Comparison of ENCODE assay signal across 24 cellular contexts in genomic region chr2:216804357-216805350, GRCh38. TPM values are rescaled to one million over a fixed set of nuclear protein-coding genes. Genes with fewer than 3 reads are reported as not detected.
DNase-seq lines count a peak whose midpoint lies in the region; ATAC-seq and TF ChIP-seq lines count a peak whose summit lies in the region.
"Had no signal": no experiment of that assay in that cellular context is flagged by ENCODE, and none has a peak within 500 bp of the region (broad histone marks: within the 10 kb centered on the region; RNA-seq: fewer than 3 reads in every experiment).

No MANE protein-coding gene starts in this region.

- no peaks in the 10 kb centered on the region for H3K36me3 ChIP-seq in RWPE2 (ENCODE audit: low read depth)
- no peaks in the 10 kb centered on the region for H3K36me3 ChIP-seq in gastroesophageal sphincter
- no peaks in the 10 kb centered on the region for H3K36me3 ChIP-seq in lower lobe of right lung
- H3K36me3 ChIP-seq in tibial artery: no peaks in the 10 kb centered on the region
- H3K36me3 ChIP-seq: tibial nerve had no signal

- no peak for TF ChIP-seq CTCF in RWPE2 (IDR thresholded peaks at IDR 0.05; ENCODE audit: poor library complexity, severe bottlenecking)
- no peak for TF ChIP-seq CTCF in gastroesophageal sphincter (IDR thresholded peaks at IDR 0.05)
- TF ChIP-seq CTCF in lower lobe of right lung (IDR thresholded peaks at IDR 0.05): no peak
- no peak for TF ChIP-seq CTCF in tibial artery (IDR thresholded peaks at IDR 0.05)

- no peak overlapping the region for H3K27ac ChIP-seq in RWPE2 (ENCODE audit: poor library complexity, severe bottlenecking)
- H3K27ac ChIP-seq in gastroesophageal sphincter: peak overlapping the region in 1 of 4 donors; percentile 43
- no peak overlapping the region for H3K27ac ChIP-seq in lower lobe of right lung
- peak overlapping the region; percentile 72 to 74 for H3K27ac ChIP-seq in tibial artery
- H3K27ac ChIP-seq: parathyroid adenoma had no signal

- no peaks in the 10 kb centered on the region for H3K27me3 ChIP-seq in RWPE2 (ENCODE audit: insufficient read depth, poor library complexity, severe bottlenecking)
- no peaks in the 10 kb centered on the region for H3K27me3 ChIP-seq in gastroesophageal sphincter
- H3K27me3 ChIP-seq in lower lobe of right lung (ENCODE audit: low read depth): no peaks in the 10 kb centered on the region
- no peaks in the 10 kb centered on the region for H3K27me3 ChIP-seq in tibial artery
- H3K27me3 ChIP-seq: tibial nerve had no signal

- DNase-seq in RWPE2 (ENCODE audit: low spot score) (no peak), lower lobe of right lung (no peak), tibial artery (peak in 1 of 2 donors; percentile 78), NCI-H2081 (lab: John Stamatoyannopoulos, UW) (no peak), occipital lobe (lab: John Stamatoyannopoulos, UW) (no peak), DMS79 (lab: John Stamatoyannopoulos, UW) (no peak)
- DNase-seq: activated CD8-positive, alpha-beta T cell treated with anti-CD3 and anti-CD28 coated beads for 36 hours; activated naive CD4-positive, alpha-beta T cell treated with Interleukin-2 at 50 U/mL for 16 hours; activated T-cell treated with anti-CD3 and anti-CD28 coated beads, Interleukin-2, amount 50 U/mL, for 24 hours; CD8-positive, alpha-beta T cell; effector memory CD4-positive, alpha-beta T cell; naive B cell; NCI-H510A; stimulated activated CD4-positive, alpha-beta T cell treated with anti-CD3 and anti-CD28 coated beads, Interleukin-2, amount 100 ng/mL, for 48 hours; stimulated activated naive CD4-positive, alpha-beta T cell treated with Interleukin-2 at 50 U/mL for 16 hours had no signal

- TF ChIP-seq EP300 in gastroesophageal sphincter (IDR thresholded peaks at IDR 0.05): no peak

- no peak for TF ChIP-seq POLR2A in gastroesophageal sphincter (IDR thresholded peaks at IDR 0.05)

- H3K4me3 ChIP-seq in RWPE2 (ENCODE audit: severe bottlenecking) (no peak overlapping the region), gastroesophageal sphincter (no peak overlapping the region), lower lobe of right lung (no peak overlapping the region), tibial artery (no peak overlapping the region)
- H3K4me3 ChIP-seq: GM12878, skin epidermis, tibial nerve had no signal

- H3K9me3 ChIP-seq in RWPE2 (ENCODE audit: severe bottlenecking): no peaks in the 10 kb centered on the region
- H3K9me3 ChIP-seq in gastroesophageal sphincter: no peaks in the 10 kb centered on the region
- no peaks in the 10 kb centered on the region for H3K9me3 ChIP-seq in lower lobe of right lung
- H3K9me3 ChIP-seq in tibial artery: no peaks in the 10 kb centered on the region
- H3K9me3 ChIP-seq: tibial nerve had no signal

- 80 to 88% methylated on average over 8 of the region's 10 CpGs for WGBS in gastroesophageal sphincter (ENCODE audit: low coverage in 1 of 2), 2 donors

- intact Hi-C loops in lower lobe of right lung (cut with DNase I): no loop called here
- intact Hi-C loops in tibial artery (cut with DNase I; ENCODE audit: low total_unique reads): no loop called here

- H3K4me1 ChIP-seq in RWPE2 (ENCODE audit: insufficient read depth, poor library complexity, severe bottlenecking): no peaks in the 10 kb centered on the region
- peaks cover 0 to 40% (median 2%) of the 10 kb centered on the region in 3 donors for H3K4me1 ChIP-seq in gastroesophageal sphincter
- H3K4me1 ChIP-seq in lower lobe of right lung: peaks cover 6% of the 10 kb centered on the region
- peaks cover 0 to 59% (median 37%) of the 10 kb centered on the region in 4 donors for H3K4me1 ChIP-seq in tibial artery

- peak; percentile 25; the same call in 1 of the 3 replicates for ATAC-seq in RWPE2 (ENCODE audit: low read depth)
- peak; percentile 86 for ATAC-seq in gastroesophageal sphincter
- ATAC-seq in lower lobe of right lung: peak; percentile 33 to 35
- ATAC-seq in GM21825 (IDR thresholded peaks at IDR 0.05; ENCODE audit: unreplicated experiment): no peak
- ATAC-seq: activated CD8-positive, alpha-beta T cell treated with anti-CD3 and anti-CD28 coated beads for 36 hours; CD8-positive, alpha-beta T cell; GM12878; SK-N-SH treated with all-trans-retinoic acid at 6 μM for 48 hours had no signal

RNA-seq across cellular contexts. Expression of gene TNP1, which starts 55.2 kb away (rescaled TPM):
- not detected for total RNA-seq in gastroesophageal sphincter
- total RNA-seq in lower lobe of right lung: not detected
- total RNA-seq in occipital lobe: not detected
- total RNA-seq: activated CD8-positive, alpha-beta T cell treated with anti-CD3 and anti-CD28 coated beads for 36 hours; astrocyte; CD8-positive, alpha-beta T cell; chondrocyte; GM12878; tibial nerve had no signal

Comparison
In these comparisons a context has a peak if more than half of its experiments do, and no peak if none do; other contexts are left out.
1. H3K27ac ChIP-seq: peak in tibial artery (2 of 2); none in RWPE2 (single experiment) and lower lobe of right lung (single experiment).